9 cellular contexts compared by ENCODE assay signal in the genomic region with DNA sequence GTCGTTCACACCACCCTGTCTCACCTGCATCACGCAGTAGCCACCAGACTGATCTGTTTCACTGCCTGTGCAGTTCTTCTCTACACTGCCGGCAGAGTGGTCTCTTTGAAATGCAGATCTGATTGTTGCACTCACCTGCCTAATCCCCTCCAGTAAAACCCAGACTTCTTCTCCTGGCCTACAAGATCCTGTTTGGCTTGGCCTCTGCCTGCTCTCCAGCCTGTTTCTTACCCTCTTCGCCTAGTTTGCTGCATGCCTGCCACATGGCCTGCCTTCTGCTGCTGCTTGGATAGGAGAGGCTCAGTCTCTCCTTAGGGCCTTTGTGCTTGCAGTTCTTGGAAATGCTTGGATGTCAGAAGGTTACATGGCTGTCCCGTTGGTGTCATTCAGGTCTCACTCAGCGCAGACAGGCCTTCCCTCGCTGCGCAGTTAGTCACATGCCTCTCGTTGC. TPM values are rescaled to one million over a fixed set of nuclear protein-coding genes. Genes with fewer than 3 reads are reported as not detected.
A peak's percentile ranks its signal among the peaks of the same experiment; 100 is the strongest.
DNase-seq lines count a peak whose midpoint lies in the region; ATAC-seq and TF ChIP-seq lines count a peak whose summit lies in the region.
"Had no signal": no experiment of that assay in that cellular context is flagged by ENCODE, and none has a peak within 500 bp of the region (broad histone marks: within the 10 kb centered on the region; RNA-seq: fewer than 3 reads in every experiment).

No MANE protein-coding gene starts in this region.

- no peak overlapping the region for H3K4me3 Mint-ChIP-seq in stimulated activated naive CD8-positive, alpha-beta T cell treated with anti-CD3 and anti-CD28 coated beads, Interleukin-15, Interleukin-2, amounts not matched to agents 100 ng/mL and 50 ng/mL, for 24 hours
- H3K4me3 Mint-ChIP-seq in WTC11 (peak overlapping the region; percentile 14; the same call in 1 of the 2 replicates), immature natural killer cell (peak overlapping the region in 3 of 5 donors; percentile 1 to 38 (median 12))

- no peak for ATAC-seq in stimulated activated naive CD8-positive, alpha-beta T cell treated with anti-CD3 and anti-CD28 coated beads, Interleukin-15, Interleukin-2, amounts not matched to agents 100 U/mL and 50 U/mL, for 24 hours
- ATAC-seq in WTC11 (peak; percentile 80), HG02973 (IDR thresholded peaks at IDR 0.05; ENCODE audit: unreplicated experiment) (no peak), HG02798 (IDR thresholded peaks at IDR 0.05; ENCODE audit: poor library complexity, unreplicated experiment) (no peak)

- no peak for TF ChIP-seq CTCF in WTC11 (IDR thresholded peaks at IDR 0.05)

- H3K4me1 Mint-ChIP-seq in stimulated activated naive CD8-positive, alpha-beta T cell treated with anti-CD3 and anti-CD28 coated beads, Interleukin-15, Interleukin-2, amounts not matched to agents 100 ng/mL and 50 ng/mL, for 24 hours (ENCODE audit: low read depth): peaks cover 98% of the 10 kb centered on the region
- H3K4me1 Mint-ChIP-seq in WTC11: peaks cover 46% of the 10 kb centered on the region
- H3K4me1 Mint-ChIP-seq in immature natural killer cell: peaks cover 88 to 97% of the 10 kb centered on the region in 2 donors

- CTCF ChIA-PET in WTC11 (lab: Charles Lee): no interaction called here

- POLR2A ChIA-PET in WTC11 (lab: Charles Lee): no interaction called here

- no peak for DNase-seq in stimulated activated naive CD8-positive, alpha-beta T cell treated with anti-CD3 and anti-CD28 coated beads, Interleukin-15, Interleukin-2, amounts not matched to agents 100 U/mL and 50 U/mL, for 24 hours
- DNase-seq in WTC11 (ENCODE audit: low spot score) (peak; percentile 30), immature natural killer cell (no peak), NCI-H2107 treated with DMSO at 0.1 percent for 48 hours (lab: John Stamatoyannopoulos, UW; ENCODE audit: unreplicated experiment) (no peak)
- DNase-seq in stimulated activated CD4-positive, alpha-beta T cell treated with anti-CD3 and anti-CD28 coated beads, Interleukin-4, amount 100 ng/mL, for 1 hour: no peak
- DNase-seq: NCI-H1417 had no signal

- H3K36me3 Mint-ChIP-seq in stimulated activated naive CD8-positive, alpha-beta T cell treated with anti-CD3 and anti-CD28 coated beads, Interleukin-15, Interleukin-2, amounts not matched to agents 100 ng/mL and 50 ng/mL, for 24 hours (ENCODE audit: low read depth): peaks cover 6% of the 10 kb centered on the region
- no peaks in the 10 kb centered on the region for H3K36me3 Mint-ChIP-seq in WTC11
- peaks cover 0 to 4% (median 0%) of the 10 kb centered on the region in 3 donors for H3K36me3 Mint-ChIP-seq in immature natural killer cell

- H3K9me3 Mint-ChIP-seq in stimulated activated naive CD8-positive, alpha-beta T cell treated with anti-CD3 and anti-CD28 coated beads, Interleukin-15, Interleukin-2, amounts not matched to agents 100 ng/mL and 50 ng/mL, for 24 hours: no peaks in the 10 kb centered on the region
- no peaks in the 10 kb centered on the region for H3K9me3 Mint-ChIP-seq in WTC11
- no peaks in the 10 kb centered on the region for H3K9me3 Mint-ChIP-seq in immature natural killer cell

- H3K27ac Mint-ChIP-seq in stimulated activated naive CD8-positive, alpha-beta T cell treated with anti-CD3 and anti-CD28 coated beads, Interleukin-15, Interleukin-2, amounts not matched to agents 100 ng/mL and 50 ng/mL, for 24 hours: peak overlapping the region; percentile 84
- peak overlapping the region; percentile 69 for H3K27ac Mint-ChIP-seq in WTC11
- peak overlapping the region; percentile 0 to 79 (median 34) for H3K27ac Mint-ChIP-seq in immature natural killer cell

- H3K27me3 Mint-ChIP-seq in stimulated activated naive CD8-positive, alpha-beta T cell treated with anti-CD3 and anti-CD28 coated beads, Interleukin-15, Interleukin-2, amounts not matched to agents 100 ng/mL and 50 ng/mL, for 24 hours: no peaks in the 10 kb centered on the region
- H3K27me3 Mint-ChIP-seq in WTC11 (ENCODE audit: low read depth) (no peaks in the 10 kb centered on the region), immature natural killer cell (ENCODE audit: low read depth in 3 of 3) (peaks cover 0 to 3% (median 0%) of the 10 kb centered on the region in 3 donors)

TF ChIP-seq in WTC11, 78 proteins besides CTCF, POLR2A, EP300 and RAD21 (continues in another document):
- no peak for TF ChIP-seq NFYB (CRISPR knock-in tag; conservative IDR thresholded peaks at IDR 0.05; ENCODE audit: low read depth)
- TF ChIP-seq STAT6 (CRISPR knock-in tag; conservative IDR thresholded peaks at IDR 0.05; ENCODE audit: low read depth): no peak
- TF ChIP-seq MAX (CRISPR knock-in tag; IDR thresholded peaks at IDR 0.05): peak; percentile 64; the same call in 1 of the 2 replicates
- TF ChIP-seq ZNF281 (CRISPR knock-in tag; IDR thresholded peaks at IDR 0.05): no peak
- TF ChIP-seq ZNF121 (CRISPR knock-in tag; IDR thresholded peaks at IDR 0.05): no peak
- no peak for TF ChIP-seq FOXK1 (CRISPR knock-in tag; IDR thresholded peaks at IDR 0.05)
- TF ChIP-seq, protein P1, sequence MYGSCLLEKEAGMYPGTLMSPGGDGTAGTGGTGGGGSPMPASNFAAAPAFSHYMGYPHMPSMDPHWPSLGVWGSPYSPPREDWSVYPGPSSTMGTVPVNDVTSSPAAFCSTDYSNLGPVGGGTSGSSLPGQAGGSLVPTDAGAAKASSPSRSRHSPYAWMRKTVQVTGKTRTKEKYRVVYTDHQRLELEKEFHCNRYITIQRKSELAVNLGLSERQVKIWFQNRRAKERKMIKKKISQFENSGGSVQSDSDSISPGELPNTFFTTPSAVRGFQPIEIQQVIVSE (CRISPR knock-in tag; IDR thresholded peaks at IDR 0.05; ENCODE audit: borderline replicate concordance): no peak

RNA-seq across cellular contexts. Expression of gene PACS1, which starts 42.0 kb away (rescaled TPM):
- total RNA-seq in WTC11 (2021): 30.1 to 34.8 TPM (median 30.9 TPM) in 3 replicates
- 10 to 100 TPM; 10.0 to 72.3 (median 23.9) TPM for polyA plus RNA-seq in immature natural killer cell

RNA-seq across cellular contexts. Expression of gene SF3B2, which starts 59.9 kb away (rescaled TPM):
- total RNA-seq in WTC11 (2021): 235 to 295 TPM (median 251 TPM) in 3 replicates
- 100 to 1,000 TPM in 1 of 3 donors, 10 to 100 TPM in 2; 71.7 to 141 (median 76.7) TPM for polyA plus RNA-seq in immature natural killer cell

Comparison
In these comparisons a context has a peak if more than half of its experiments do, and no peak if none do; other contexts are left out.
1. H3K27ac Mint-ChIP-seq: peak in every context shown above with its lines; median percentile 84 in stimulated activated naive CD8-positive, alpha-beta T cell treated with anti-CD3 and anti-CD28 coated beads, Interleukin-15, Interleukin-2, amounts not matched to agents 100 ng/mL and 50 ng/mL, for 24 hours; 69 in WTC11; 34 in immature natural killer cell.